32 cellular contexts compared by ENCODE assay signal in the genomic region with DNA sequence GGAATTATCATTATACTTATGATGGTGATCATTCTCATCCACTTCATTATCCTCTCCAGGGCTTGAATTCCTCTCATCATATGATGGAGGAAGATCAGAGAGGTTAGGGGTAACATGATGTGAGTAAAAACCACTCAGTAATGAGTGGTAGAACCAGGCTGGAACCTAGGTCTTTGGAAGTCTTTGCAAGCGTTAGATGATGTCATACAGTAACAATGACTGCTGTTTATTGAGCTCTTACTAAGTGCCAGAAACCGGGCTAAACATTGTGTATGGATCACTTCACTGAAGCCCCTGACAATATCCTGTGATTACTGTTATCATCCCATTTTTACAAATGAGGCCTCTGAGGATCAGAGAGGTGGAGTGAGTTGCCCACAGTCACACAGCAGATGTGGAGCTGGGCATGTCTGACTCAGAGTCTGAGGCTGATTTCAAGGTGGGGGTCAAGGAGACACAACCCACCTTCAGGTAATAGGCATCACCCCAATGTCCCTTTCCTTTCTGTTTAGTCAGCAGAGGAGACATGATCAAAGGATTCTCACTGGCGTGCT. TPM values are rescaled to one million over a fixed set of nuclear protein-coding genes. Genes with fewer than 3 reads are reported as not detected.
"Had no signal": no experiment of that assay in that cellular context is flagged by ENCODE, and none has a peak within 500 bp of the region (broad histone marks: within the 10 kb centered on the region; RNA-seq: fewer than 3 reads in every experiment).

No MANE protein-coding gene starts in this region.

- H3K36me3 Mint-ChIP-seq: mesothelial cell of epicardium, naive B cell had no signal

- H3K4me1 ChIP-seq: colonic mucosa, esophagus squamous epithelium, gastrocnemius medialis, left lung, lower lobe of right lung had no signal

- DNase-seq: colonic mucosa; cortex of kidney; effector CD8-positive, alpha-beta T cell; effector memory CD8-positive, alpha-beta T cell; endodermal cell; erythroblast; esophagus squamous epithelium; foreskin fibroblast; foreskin melanocyte; gastrocnemius medialis; glutamatergic neuron; head of caudate nucleus; heart right ventricle; hippocampal formation; left cardiac atrium; left lung; left ventricle myocardium superior; lower lobe of right lung; mesenchymal stem cell; mucosa of descending colon; naive B cell had no signal

- H3K9me3 ChIP-seq: colonic mucosa, esophagus squamous epithelium, gastrocnemius medialis, left lung, lower lobe of right lung, mucosa of descending colon had no signal

- FAIRE-seq: endometrium, islet of Langerhans, keratinocyte had no signal

- ATAC-seq: effector memory CD8-positive, alpha-beta T cell; esophagus mucosa; gastrocnemius medialis; heart right ventricle; left cardiac atrium; left lung; left ventricle myocardium superior; lower lobe of right lung; mucosa of descending colon had no signal

- H3K27ac ChIP-seq: colonic mucosa, epithelial cell of prostate, esophagus squamous epithelium, gastrocnemius medialis, heart right ventricle, left lung, lower lobe of right lung had no signal

- H3K27me3 ChIP-seq: colonic mucosa, esophagus squamous epithelium, gastrocnemius medialis had no signal

- H3K36me3 ChIP-seq: colonic mucosa, esophagus squamous epithelium, gastrocnemius medialis, heart right ventricle, left lung, lower lobe of right lung had no signal

- H3K4me3 Mint-ChIP-seq: dendritic cell treated with granulocyte-macrophage colony-stimulating factor and Interleukin-4, amounts not matched to agents 40 ng/mL and 50 ng/mL, for 4 days; effector memory CD8-positive, alpha-beta T cell; endodermal cell; mesothelial cell of epicardium; naive B cell had no signal

- H3K4me1 Mint-ChIP-seq: mesothelial cell of epicardium had no signal

- H3K4me3 ChIP-seq: colonic mucosa, esophagus squamous epithelium, gastrocnemius medialis, heart right ventricle, left lung, lower lobe of right lung, mucosa of descending colon had no signal

- H3K9me3 Mint-ChIP-seq: dendritic cell treated with granulocyte-macrophage colony-stimulating factor and Interleukin-4, amounts not matched to agents 40 ng/mL and 50 ng/mL, for 4 days; endodermal cell; mesothelial cell of epicardium had no signal

- H3K27ac Mint-ChIP-seq: dendritic cell treated with granulocyte-macrophage colony-stimulating factor and Interleukin-4, amounts not matched to agents 40 ng/mL and 50 ng/mL, for 4 days; effector memory CD8-positive, alpha-beta T cell; endodermal cell; mesothelial cell of epicardium had no signal

RNA-seq across cellular contexts. Expression of a gene that starts 19.5 kb away (rescaled TPM):
- total RNA-seq: dermis microvascular lymphatic vessel endothelial cell, glomerular endothelial cell, lung microvascular endothelial cell, myocyte had no signal
- polyA plus RNA-seq: keratinocyte had no signal
